Comparison of ENCODE assay signal across 28 cellular contexts in the genomic region with DNA sequence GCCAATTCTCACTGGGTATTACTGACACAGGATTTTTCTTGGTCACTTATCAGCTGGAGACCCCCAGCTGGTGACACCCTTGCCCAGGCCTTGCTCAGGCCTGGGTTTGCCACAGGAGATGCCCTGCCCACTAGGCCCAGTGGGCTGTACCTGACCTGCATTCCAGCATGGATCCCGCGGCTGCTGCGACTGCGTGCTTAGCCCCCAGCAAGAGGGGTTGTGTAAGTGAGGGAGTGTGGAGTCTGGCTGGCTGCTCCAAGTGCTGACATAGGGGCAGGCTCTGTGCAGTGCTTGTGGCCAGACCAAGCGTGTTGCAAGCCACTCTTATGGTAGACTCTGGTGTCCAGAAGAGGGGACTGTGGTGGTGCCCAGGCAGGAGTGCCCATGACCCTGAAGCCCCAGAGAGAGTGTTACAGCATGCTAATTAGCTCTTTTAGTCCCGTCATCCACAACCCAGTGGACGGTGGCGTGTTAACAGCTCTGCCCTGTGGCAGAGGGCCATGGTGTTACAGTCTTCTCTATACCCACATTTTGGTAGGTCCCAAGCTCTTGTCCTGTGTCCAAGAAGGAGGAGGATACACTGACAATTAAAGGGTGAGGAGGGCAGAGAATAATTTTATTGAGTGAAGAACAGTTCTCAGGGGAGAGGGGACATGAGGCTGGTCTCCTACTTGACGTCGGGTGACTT.
DNase-seq lines count a peak whose midpoint lies in the region; ATAC-seq, FAIRE-seq and TF ChIP-seq lines count a peak whose summit lies in the region.
"Had no signal": no experiment of that assay in that cellular context is flagged by ENCODE, and none has a peak within 500 bp of the region (broad histone marks: within the 10 kb centered on the region; RNA-seq: fewer than 3 reads in every experiment).

No MANE protein-coding gene starts in this region.

- H2AFZ ChIP-seq in K562 (ENCODE audit: low read depth, low read length) (no peak overlapping the region), neuronal stem cell (ENCODE audit: low read length) (no peak overlapping the region)

- WGBS in K562 (ENCODE audit: insufficient coverage, low coverage, missing lambda C conversion rate): 4% methylated on average over 10 of the region's 10 CpGs
- no CpG with 5 or more reads among the region's 10 CpGs for WGBS in neuronal stem cell (ENCODE audit: extremely low coverage in 2 of 2, insufficient read length in 2 of 2, insufficient replicate concordance in 1 of 2), 2 donors

- peaks cover 5% of the 10 kb centered on the region for H3K9me3 Mint-ChIP-seq in stimulated activated effector memory CD8-positive, alpha-beta T cell treated with anti-CD3 and anti-CD28 coated beads, Interleukin-12 subunit alpha, Interleukin-12 subunit beta, amount 100 ng/mL, for 72 hours

- ATAC-seq in K562: peak; percentile 53
- ATAC-seq in stimulated activated effector memory CD8-positive, alpha-beta T cell treated with anti-CD3 and anti-CD28 coated beads, Interleukin-12 subunit alpha, Interleukin-12 subunit beta, amount 100 ng/mL, for 72 hours: peak; percentile 8
- ATAC-seq: GM12878 had no signal

- H2AK5ac ChIP-seq in neuronal stem cell (ENCODE audit: low read depth, low read length): peak overlapping the region; percentile 76

- in situ Hi-C loops in K562 (cut with MboI): no loop called here

- no peaks in the 10 kb centered on the region for H3K79me1 ChIP-seq in neuronal stem cell (ENCODE audit: low read depth, low read length)

- POLR2A ChIA-PET in K562 (lab: Yijun Ruan, JAX): interaction anchor here (0.9 kb wide), 1 partner anchor 13 kb away, joined by 3 read pairs; no protein-coding TSS in a partner anchor

- DNase-seq in HT1080 (ENCODE audit: low read depth) (peak; percentile 36), K562 (ENCODE audit: extremely low read depth in 1 of 4, low spot score in 3 of 4) (peak in 1 of 4 experiments; percentile 9), neuronal stem cell (ENCODE audit: low spot score) (no peak), T-helper 9 cell (no peak), SW480 (ENCODE audit: low spot score) (no peak), T-helper 1 cell (no peak)
- DNase-seq in stimulated activated effector memory CD8-positive, alpha-beta T cell treated with anti-CD3 and anti-CD28 coated beads, Interleukin-12 subunit alpha, Interleukin-12 subunit beta, amount 100 ng/mL, for 72 hours (ENCODE audit: low spot score in 2 of 2): no peak
- DNase-seq: 8988T; ACHN; BE2C; C1 segment of cervical spinal cord; CD4-positive, alpha-beta memory T cell; CD4-positive, CD25-positive, alpha-beta regulatory T cell; CD8-positive, alpha-beta memory T cell; COR-L47; DMS 273 treated with DMSO at 0.1 percent for 48 hours; DMS153; DMS53; DMS79; DND-41; EL; GDM1 had no signal

- H3K4me1 ChIP-seq in K562 (replicated peaks in 1 of 2; ENCODE audit: control insufficient read depth in 2 of 2, insufficient read depth in 2 of 2, low read length in 2 of 2) (no peaks in the 10 kb centered on the region), neuronal stem cell (ENCODE audit: control insufficient read depth in 2 of 2, insufficient read depth in 1 of 2, low read depth in 1 of 2, low read length in 2 of 2) (no peaks in the 10 kb centered on the region)
- H3K4me1 ChIP-seq: BE2C had no signal

- H3K27me3 ChIP-seq in K562 (ENCODE audit: control insufficient read depth in 2 of 2, insufficient read depth in 2 of 2, low read length in 2 of 2): peaks cover 6 to 8% of the 10 kb centered on the region in 2 experiments; a peak in 2 of 5 replicates
- no peaks in the 10 kb centered on the region for H3K27me3 ChIP-seq in neuronal stem cell (ENCODE audit: control insufficient read depth in 3 of 3, insufficient read depth in 3 of 3, low read depth in 1 of 3, low read length in 3 of 3)
- H3K27me3 ChIP-seq: BE2C, BLaER1 had no signal

- BruUV-seq in K562 (replicated peaks; lab: Mats Ljungman, UMichigan): TSS peak; percentile 93

- no peak for FAIRE-seq in K562 (lab: Jason Lieb, UNC)
- FAIRE-seq: A204.1, GM12878, GM12892, GM18507 had no signal

- no peak overlapping the region for H3K4me3 ChIP-seq in K562
- H3K4me3 ChIP-seq in neuronal stem cell (ENCODE audit: low read length in 2 of 2): no peak overlapping the region
- H3K4me3 ChIP-seq: BLaER1, GM12878 had no signal

- H2BK120ac ChIP-seq in neuronal stem cell (ENCODE audit: low read depth, low read length): no peak overlapping the region

- no peaks in the 10 kb centered on the region for H3K9me1 ChIP-seq in K562 (ENCODE audit: control insufficient read depth, insufficient read depth, low read length)

- peak overlapping the region; percentile 66 for H3K23ac ChIP-seq in neuronal stem cell (ENCODE audit: low read depth, low read length, poor library complexity)

- H3K36me3 Mint-ChIP-seq in stimulated activated effector memory CD8-positive, alpha-beta T cell treated with anti-CD3 and anti-CD28 coated beads, Interleukin-12 subunit alpha, Interleukin-12 subunit beta, amount 100 ng/mL, for 72 hours: no peaks in the 10 kb centered on the region
- H3K36me3 Mint-ChIP-seq: CD14-positive monocyte; CD4-positive, alpha-beta memory T cell; CD4-positive, CD25-positive, alpha-beta regulatory T cell; CD8-positive, alpha-beta memory T cell had no signal

- CTCF ChIA-PET in K562 (lab: Yijun Ruan, JAX; ENCODE audit: low intra/inter-chr PET ratio): interaction anchor here (0.6 kb wide), 1 partner anchor 672 kb away, joined by 4 read pairs; no protein-coding TSS in a partner anchor

- H3K27ac ChIP-seq in K562 (ENCODE audit: extremely low read depth, low read depth, low read length): no peak overlapping the region
- H3K27ac ChIP-seq in neuronal stem cell (replicated peaks; ENCODE audit: low read length): no peak overlapping the region
- H3K27ac ChIP-seq: BLaER1 had no signal

- no peaks in the 10 kb centered on the region for H3K9me3 ChIP-seq in K562 (replicated peaks; ENCODE audit: control insufficient read depth, insufficient read depth, low read depth, low read length)
- no peaks in the 10 kb centered on the region for H3K9me3 ChIP-seq in neuronal stem cell (replicated peaks in 1 of 2; ENCODE audit: control insufficient read depth in 2 of 2, insufficient read depth in 1 of 2, low read depth in 1 of 2, low read length in 2 of 2)
- H3K9me3 ChIP-seq: BE2C had no signal

- TF ChIP-seq RAD21 in K562 (CRISPR knock-in tag; conservative IDR thresholded peaks at IDR 0.05 in 1 of 2, IDR thresholded peaks at IDR 0.05 in 1 of 2): no peak

- no peak overlapping the region for H3K9ac ChIP-seq in K562 (ENCODE audit: insufficient read depth in 1 of 2, low read depth in 2 of 2, low read length in 2 of 2)
- H3K9ac ChIP-seq in neuronal stem cell (ENCODE audit: low read depth, low read length, poor library complexity): no peak overlapping the region
- H3K9ac ChIP-seq: BLaER1 had no signal

- no peaks in the 10 kb centered on the region for H3K4me1 Mint-ChIP-seq in stimulated activated effector memory CD8-positive, alpha-beta T cell treated with anti-CD3 and anti-CD28 coated beads, Interleukin-12 subunit alpha, Interleukin-12 subunit beta, amount 100 ng/mL, for 72 hours
- H3K4me1 Mint-ChIP-seq: CD14-positive monocyte; CD4-positive, alpha-beta memory T cell; CD8-positive, alpha-beta memory T cell had no signal

- H4K20me1 ChIP-seq in K562 (replicated peaks; ENCODE audit: control insufficient read depth, insufficient read depth, low read length): no peaks in the 10 kb centered on the region
- H4K20me1 ChIP-seq: BLaER1 had no signal

- no peak overlapping the region for H3K4me2 ChIP-seq in K562 (ENCODE audit: insufficient read depth, low read length)
- no peak overlapping the region for H3K4me2 ChIP-seq in neuronal stem cell (ENCODE audit: insufficient read depth, low read length, poor library complexity, severe bottlenecking)
- H3K4me2 ChIP-seq: BLaER1 had no signal

- H4K8ac ChIP-seq in neuronal stem cell (ENCODE audit: low read depth, low read length): no peak overlapping the region

- H3K18ac ChIP-seq in neuronal stem cell (ENCODE audit: low read length): peak overlapping the region; percentile 84

- no peak for TF ChIP-seq EP300 in K562 (IDR thresholded peaks at IDR 0.05; ENCODE audit: low read length)

- H2BK12ac ChIP-seq in neuronal stem cell (ENCODE audit: low read length): no peak overlapping the region

- H3K14ac ChIP-seq in neuronal stem cell (ENCODE audit: low read length): peak overlapping the region; percentile 92

- no peak overlapping the region for H3K27ac Mint-ChIP-seq in stimulated activated effector memory CD8-positive, alpha-beta T cell treated with anti-CD3 and anti-CD28 coated beads, Interleukin-12 subunit alpha, Interleukin-12 subunit beta, amount 100 ng/mL, for 72 hours
- H3K27ac Mint-ChIP-seq: CD4-positive, alpha-beta memory T cell; CD4-positive, CD25-positive, alpha-beta regulatory T cell; CD8-positive, alpha-beta memory T cell had no signal

- H3K4me3 Mint-ChIP-seq in stimulated activated effector memory CD8-positive, alpha-beta T cell treated with anti-CD3 and anti-CD28 coated beads, Interleukin-12 subunit alpha, Interleukin-12 subunit beta, amount 100 ng/mL, for 72 hours: no peak overlapping the region
- H3K4me3 Mint-ChIP-seq: CD14-positive monocyte; CD4-positive, alpha-beta memory T cell; CD4-positive, CD25-positive, alpha-beta regulatory T cell; CD8-positive, alpha-beta memory T cell had no signal

- no peaks in the 10 kb centered on the region for H3K36me3 ChIP-seq in K562 (ENCODE audit: control insufficient read depth, insufficient read depth, low read length)
- H3K36me3 ChIP-seq in neuronal stem cell (replicated peaks in 1 of 2; ENCODE audit: control insufficient read depth in 2 of 2, insufficient read depth in 2 of 2, low read length in 2 of 2): no peaks in the 10 kb centered on the region
- H3K36me3 ChIP-seq: BE2C, BLaER1 had no signal

- H3K4ac ChIP-seq in neuronal stem cell (ENCODE audit: low read length): no peak overlapping the region

- H4K91ac ChIP-seq in neuronal stem cell (ENCODE audit: low read depth, low read length, poor library complexity): no peak overlapping the region

- TF ChIP-seq CTCF in K562 (IDR thresholded peaks at IDR 0.05 in 2 of 3, conservative IDR thresholded peaks at IDR 0.05 in 1 of 3; ENCODE audit: insufficient read depth in 2 of 3, low read depth in 1 of 3, low read length in 3 of 3): no peak

- no peak overlapping the region for H2BK15ac ChIP-seq in neuronal stem cell (ENCODE audit: low read length)

- TF ChIP-seq POLR2A in K562 (conservative IDR thresholded peaks at IDR 0.05): peak; percentile 74; the same call in 1 of the 2 replicates

- intact Hi-C loops in K562 (cut with micrococcal nuclease): no loop called here

- H3K79me2 ChIP-seq in K562 (ENCODE audit: control insufficient read depth, insufficient read depth, low read length): no peaks in the 10 kb centered on the region

- H2BK5ac ChIP-seq in neuronal stem cell (ENCODE audit: low read length): no peak overlapping the region

TF ChIP-seq in K562, 482 proteins besides CTCF, POLR2A, EP300 and RAD21 (continues in another document):
- TF ChIP-seq TRIM24 (IDR thresholded peaks at IDR 0.05): no peak
- peak in 1 of 2 experiments; percentile 17; a peak in 1 of 4 replicates for TF ChIP-seq SIN3A (IDR thresholded peaks at IDR 0.05; ENCODE audit: borderline replicate concordance in 2 of 2, control insufficient read depth in 1 of 2, low read depth in 2 of 2, low read length in 2 of 2)
- peak; percentile 59 for TF ChIP-seq POLR2G (IDR thresholded peaks at IDR 0.05; ENCODE audit: low read depth, low read length)
